ENCODE assay signal across 9 cellular contexts in genomic region chr16:20911361-20911760, GRCh38. TPM values are rescaled to one million over a fixed set of nuclear protein-coding genes. Genes with fewer than 3 reads are reported as not detected.
DNase-seq lines count a peak whose midpoint lies in the region; ATAC-seq and TF ChIP-seq lines count a peak whose summit lies in the region.
"Had no signal": no experiment of that assay in that cellular context is flagged by ENCODE, and none has a peak within 500 bp of the region (broad histone marks: within the 10 kb centered on the region; RNA-seq: fewer than 3 reads in every experiment).

No MANE protein-coding gene starts in this region.

- ATAC-seq in activated T-helper 17 cell treated with anti-CD3 and anti-CD28 coated beads, Interleukin-2, amount 50 U/mL, for 72 hours (replicated peaks), result peak; percentile 64
- ATAC-seq in right cardiac atrium, result no peak
- ATAC-seq: CD8-positive, alpha-beta T cell had no signal

- H3K36me3 Mint-ChIP-seq in activated naive CD4-positive, alpha-beta T cell treated with anti-CD3 and anti-CD28 coated beads, Interleukin-2, amount 10 ng/mL, durations not matched to agents 7 days and 5 days, result peaks cover 22% of the 10 kb centered on the region
- H3K36me3 Mint-ChIP-seq in activated T-helper 17 cell treated with anti-CD3 and anti-CD28 coated beads, Interleukin-2, amount 50 U/mL, for 72 hours (ENCODE audit: low read depth), result peaks cover 12% of the 10 kb centered on the region
- H3K36me3 Mint-ChIP-seq in type B pancreatic cell, result peaks cover 7% of the 10 kb centered on the region
- peaks cover 8% of the 10 kb centered on the region for H3K36me3 Mint-ChIP-seq in progenitor cell of endocrine pancreas (ENCODE audit: insufficient read depth)

- no peak overlapping the region for H3K4me3 Mint-ChIP-seq in activated naive CD4-positive, alpha-beta T cell treated with anti-CD3 and anti-CD28 coated beads, Interleukin-2, amount 10 ng/mL, durations not matched to agents 7 days and 5 days
- peak overlapping the region; percentile 70 for H3K4me3 Mint-ChIP-seq in activated T-helper 17 cell treated with anti-CD3 and anti-CD28 coated beads, Interleukin-2, amount 50 U/mL, for 72 hours
- H3K4me3 Mint-ChIP-seq in type B pancreatic cell (no peak overlapping the region), progenitor cell of endocrine pancreas (ENCODE audit: low read depth) (no peak overlapping the region)
- H3K4me3 Mint-ChIP-seq: CD8-positive, alpha-beta T cell had no signal

- CTCF ChIA-PET in activated naive CD4-positive, alpha-beta T cell treated with anti-CD3 and anti-CD28 coated beads, Interleukin-2, amount 10 ng/mL, durations not matched to agents 7 days and 5 days (lab: Charles Lee), result interaction anchor here (1.0 to 1.3 kb wide), 2 partner anchors 9 to 11 kb away, joined by 3 read pairs; partner anchors contain the start of genes DCUN1D3 and LYRM1

- H3K9me3 ChIP-seq in right cardiac atrium (ENCODE audit: control insufficient read depth, low read length), result no peaks in the 10 kb centered on the region

- no peak for DNase-seq in activated naive CD4-positive, alpha-beta T cell treated with anti-CD3 and anti-CD28 coated beads, Interleukin-2, amount 10 ng/mL, durations not matched to agents 7 days and 5 days
- DNase-seq in activated naive CD4-positive, alpha-beta T cell (lab: John Stamatoyannopoulos, UW), result no peak
- DNase-seq in right cardiac atrium, result no peak
- DNase-seq in type B pancreatic cell (ENCODE audit: extremely low spot score, unreplicated experiment), result no peak
- no peak for DNase-seq in NCI-H1930 (lab: John Stamatoyannopoulos, UW)
- no peak for DNase-seq in NK-92 (lab: John Stamatoyannopoulos, UW; ENCODE audit: unreplicated experiment)
- DNase-seq in progenitor cell of endocrine pancreas (ENCODE audit: low spot score, unreplicated experiment), result no peak
- DNase-seq: CD8-positive, alpha-beta T cell had no signal

- H3K4me3 ChIP-seq in right cardiac atrium (ENCODE audit: low read length), result no peak overlapping the region

- intact Hi-C loops in right cardiac atrium (cut with DNase I), result no loop called here

- peak overlapping the region; percentile 48 for H3K27ac ChIP-seq in right cardiac atrium (ENCODE audit: low read length)

- H3K4me1 ChIP-seq in right cardiac atrium (ENCODE audit: control insufficient read depth, insufficient read depth, low read length), result peaks cover 13% of the 10 kb centered on the region

- no peaks in the 10 kb centered on the region for H3K9me3 Mint-ChIP-seq in activated naive CD4-positive, alpha-beta T cell treated with anti-CD3 and anti-CD28 coated beads, Interleukin-2, amount 10 ng/mL, durations not matched to agents 7 days and 5 days
- H3K9me3 Mint-ChIP-seq in activated T-helper 17 cell treated with anti-CD3 and anti-CD28 coated beads, Interleukin-2, amount 50 U/mL, for 72 hours, result no peaks in the 10 kb centered on the region
- H3K9me3 Mint-ChIP-seq in type B pancreatic cell (no peaks in the 10 kb centered on the region), progenitor cell of endocrine pancreas (ENCODE audit: low read depth) (no peaks in the 10 kb centered on the region)
- H3K9me3 Mint-ChIP-seq: CD8-positive, alpha-beta T cell had no signal

- H3K27ac Mint-ChIP-seq in activated naive CD4-positive, alpha-beta T cell treated with anti-CD3 and anti-CD28 coated beads, Interleukin-2, amount 10 ng/mL, durations not matched to agents 7 days and 5 days, result peak overlapping the region; percentile 80
- H3K27ac Mint-ChIP-seq in activated T-helper 17 cell treated with anti-CD3 and anti-CD28 coated beads, Interleukin-2, amount 50 U/mL, for 72 hours, result peak overlapping the region; percentile 92
- H3K27ac Mint-ChIP-seq in type B pancreatic cell (peak overlapping the region; percentile 70), progenitor cell of endocrine pancreas (no peak overlapping the region)
- H3K27ac Mint-ChIP-seq: CD8-positive, alpha-beta T cell had no signal

- no peak for TF ChIP-seq CTCF in type B pancreatic cell (conservative IDR thresholded peaks at IDR 0.05)
- no peak for TF ChIP-seq CTCF in progenitor cell of endocrine pancreas (IDR thresholded peaks at IDR 0.05; ENCODE audit: unreplicated experiment)

- 52% methylated on average over 1 of the region's 1 CpG for WGBS in right cardiac atrium

- H3K27me3 ChIP-seq in right cardiac atrium (ENCODE audit: control insufficient read depth, insufficient read depth), result no peaks in the 10 kb centered on the region

- peaks cover 46% of the 10 kb centered on the region for H3K4me1 Mint-ChIP-seq in activated naive CD4-positive, alpha-beta T cell treated with anti-CD3 and anti-CD28 coated beads, Interleukin-2, amount 10 ng/mL, durations not matched to agents 7 days and 5 days
- H3K4me1 Mint-ChIP-seq in activated T-helper 17 cell treated with anti-CD3 and anti-CD28 coated beads, Interleukin-2, amount 50 U/mL, for 72 hours, result peaks cover 6% of the 10 kb centered on the region
- H3K4me1 Mint-ChIP-seq in type B pancreatic cell (ENCODE audit: unreplicated experiment), result peaks cover 13% of the 10 kb centered on the region
- peaks cover 7% of the 10 kb centered on the region for H3K4me1 Mint-ChIP-seq in progenitor cell of endocrine pancreas (ENCODE audit: low read depth)

- no peaks in the 10 kb centered on the region for H3K27me3 Mint-ChIP-seq in activated naive CD4-positive, alpha-beta T cell treated with anti-CD3 and anti-CD28 coated beads, Interleukin-2, amount 10 ng/mL, durations not matched to agents 7 days and 5 days
- H3K27me3 Mint-ChIP-seq in activated T-helper 17 cell treated with anti-CD3 and anti-CD28 coated beads, Interleukin-2, amount 50 U/mL, for 72 hours, result no peaks in the 10 kb centered on the region
- no peaks in the 10 kb centered on the region for H3K27me3 Mint-ChIP-seq in type B pancreatic cell
- no peaks in the 10 kb centered on the region for H3K27me3 Mint-ChIP-seq in progenitor cell of endocrine pancreas

RNA-seq across cellular contexts. Expression of gene LYRM1, which starts 10.8 kb away (rescaled TPM):
- 10 to 100 TPM; 21.0 to 39.7 TPM for total RNA-seq in activated T-helper 17 cell treated with anti-CD3 and anti-CD28 coated beads, Interleukin-2, amount 50 U/mL, for 72 hours
- 10 to 100 TPM; 29.5 to 36.4 (median 35.5) TPM for total RNA-seq in right cardiac atrium
- polyA plus RNA-seq in right cardiac atrium, result 54.8 TPM
- total RNA-seq in type B pancreatic cell (ENCODE audit: low replicate concordance), result 30.6 and 31.7 TPM in 2 replicates
- total RNA-seq in progenitor cell of endocrine pancreas, result 32.5 and 34.2 TPM in 2 replicates

RNA-seq across cellular contexts. Expression of gene DCUN1D3, which starts 11.2 kb away (rescaled TPM):
- total RNA-seq in activated T-helper 17 cell treated with anti-CD3 and anti-CD28 coated beads, Interleukin-2, amount 50 U/mL, for 72 hours, result 10 to 100 TPM; 14.7 to 25.0 TPM
- total RNA-seq in right cardiac atrium (10 to 100 TPM in 3 of 4 donors, 1 to 10 TPM in 1; 8.6 to 20.2 (median 11.0) TPM), type B pancreatic cell (ENCODE audit: low replicate concordance) (12.9 and 13.5 TPM in 2 replicates), progenitor cell of endocrine pancreas (23.2 and 24.2 TPM in 2 replicates)
- polyA plus RNA-seq in right cardiac atrium, result 4.7 TPM
